Comparison of ENCODE assay signal across 1 cellular context in the genomic region with DNA sequence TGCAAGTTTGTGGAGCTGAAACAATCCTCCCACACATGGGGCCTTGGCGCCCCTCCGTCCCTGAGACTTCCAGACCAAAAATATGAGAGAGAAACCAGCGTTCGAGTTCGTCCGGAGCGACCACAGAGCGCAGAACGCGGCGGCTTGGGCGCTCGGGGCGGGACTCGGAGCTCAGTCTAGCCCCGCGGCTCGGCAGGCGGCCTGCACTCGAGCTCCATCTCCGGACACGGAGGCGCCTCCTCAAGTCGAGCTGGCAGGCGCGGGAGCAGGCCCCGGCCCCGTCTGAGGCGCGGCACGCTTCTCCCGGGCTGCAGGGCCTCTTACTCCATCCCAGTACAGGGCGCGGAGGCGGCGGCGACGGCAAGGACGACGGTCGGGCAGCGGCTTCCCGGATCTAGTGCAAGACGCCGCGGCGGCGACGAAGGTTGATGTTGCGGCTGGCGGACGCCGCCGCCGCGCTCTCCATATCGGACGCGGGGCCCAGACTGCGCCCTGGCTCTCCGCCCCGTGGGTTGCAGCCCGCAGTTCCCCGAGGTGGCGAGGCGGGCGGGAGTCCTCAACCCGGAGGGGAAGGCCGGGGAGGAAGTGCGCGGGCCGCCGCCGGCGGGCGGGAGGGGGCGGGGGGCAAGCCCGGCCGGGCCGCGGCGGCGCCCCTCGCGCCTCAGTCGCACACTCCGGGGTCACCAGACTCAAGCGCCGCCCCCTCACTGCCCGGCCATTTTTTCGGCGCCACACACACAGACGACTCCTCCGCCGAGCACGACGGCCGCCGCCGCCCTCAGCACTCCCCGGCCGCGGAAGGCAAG.
TF ChIP-seq lines count a peak whose summit lies in the region.

No MANE protein-coding gene starts in this region.

TF ChIP-seq in K562, 482 proteins besides CTCF, POLR2A, EP300 and RAD21 (continued from another document and continues in another):
- TF ChIP-seq, protein P1, sequence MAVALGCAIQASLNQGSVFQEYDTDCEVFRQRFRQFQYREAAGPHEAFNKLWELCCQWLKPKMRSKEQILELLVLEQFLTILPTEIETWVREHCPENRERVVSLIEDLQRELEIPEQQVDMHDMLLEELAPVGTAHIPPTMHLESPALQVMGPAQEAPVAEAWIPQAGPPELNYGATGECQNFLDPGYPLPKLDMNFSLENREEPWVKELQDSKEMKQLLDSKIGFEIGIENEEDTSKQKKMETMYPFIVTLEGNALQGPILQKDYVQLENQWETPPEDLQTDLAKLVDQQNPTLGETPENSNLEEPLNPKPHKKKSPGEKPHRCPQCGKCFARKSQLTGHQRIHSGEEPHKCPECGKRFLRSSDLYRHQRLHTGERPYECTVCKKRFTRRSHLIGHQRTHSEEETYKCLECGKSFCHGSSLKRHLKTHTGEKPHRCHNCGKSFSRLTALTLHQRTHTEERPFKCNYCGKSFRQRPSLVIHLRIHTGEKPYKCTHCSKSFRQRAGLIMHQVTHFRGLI (CRISPR knock-in tag; IDR thresholded peaks at IDR 0.05): no peak
- TF ChIP-seq NFIX (CRISPR knock-in tag; IDR thresholded peaks at IDR 0.05; ENCODE audit: low read depth): no peak
- TF ChIP-seq NRF1 (conservative IDR thresholded peaks at IDR 0.05 in 1 of 2, IDR thresholded peaks at IDR 0.05 in 1 of 2): no peak
- no peak for TF ChIP-seq EHMT2 (IDR thresholded peaks at IDR 0.05)
- peak; percentile 0; the same call in 1 of the 2 replicates for TF ChIP-seq ELF1 (tag; IDR thresholded peaks at IDR 0.05)
- no peak; the same call in 1 of the 2 replicates for TF ChIP-seq NR3C1 (CRISPR knock-in tag; IDR thresholded peaks at IDR 0.05)
- no peak for TF ChIP-seq CHD2 (IDR thresholded peaks at IDR 0.05; ENCODE audit: low read depth, low read length)
- TF ChIP-seq, protein P2, sequence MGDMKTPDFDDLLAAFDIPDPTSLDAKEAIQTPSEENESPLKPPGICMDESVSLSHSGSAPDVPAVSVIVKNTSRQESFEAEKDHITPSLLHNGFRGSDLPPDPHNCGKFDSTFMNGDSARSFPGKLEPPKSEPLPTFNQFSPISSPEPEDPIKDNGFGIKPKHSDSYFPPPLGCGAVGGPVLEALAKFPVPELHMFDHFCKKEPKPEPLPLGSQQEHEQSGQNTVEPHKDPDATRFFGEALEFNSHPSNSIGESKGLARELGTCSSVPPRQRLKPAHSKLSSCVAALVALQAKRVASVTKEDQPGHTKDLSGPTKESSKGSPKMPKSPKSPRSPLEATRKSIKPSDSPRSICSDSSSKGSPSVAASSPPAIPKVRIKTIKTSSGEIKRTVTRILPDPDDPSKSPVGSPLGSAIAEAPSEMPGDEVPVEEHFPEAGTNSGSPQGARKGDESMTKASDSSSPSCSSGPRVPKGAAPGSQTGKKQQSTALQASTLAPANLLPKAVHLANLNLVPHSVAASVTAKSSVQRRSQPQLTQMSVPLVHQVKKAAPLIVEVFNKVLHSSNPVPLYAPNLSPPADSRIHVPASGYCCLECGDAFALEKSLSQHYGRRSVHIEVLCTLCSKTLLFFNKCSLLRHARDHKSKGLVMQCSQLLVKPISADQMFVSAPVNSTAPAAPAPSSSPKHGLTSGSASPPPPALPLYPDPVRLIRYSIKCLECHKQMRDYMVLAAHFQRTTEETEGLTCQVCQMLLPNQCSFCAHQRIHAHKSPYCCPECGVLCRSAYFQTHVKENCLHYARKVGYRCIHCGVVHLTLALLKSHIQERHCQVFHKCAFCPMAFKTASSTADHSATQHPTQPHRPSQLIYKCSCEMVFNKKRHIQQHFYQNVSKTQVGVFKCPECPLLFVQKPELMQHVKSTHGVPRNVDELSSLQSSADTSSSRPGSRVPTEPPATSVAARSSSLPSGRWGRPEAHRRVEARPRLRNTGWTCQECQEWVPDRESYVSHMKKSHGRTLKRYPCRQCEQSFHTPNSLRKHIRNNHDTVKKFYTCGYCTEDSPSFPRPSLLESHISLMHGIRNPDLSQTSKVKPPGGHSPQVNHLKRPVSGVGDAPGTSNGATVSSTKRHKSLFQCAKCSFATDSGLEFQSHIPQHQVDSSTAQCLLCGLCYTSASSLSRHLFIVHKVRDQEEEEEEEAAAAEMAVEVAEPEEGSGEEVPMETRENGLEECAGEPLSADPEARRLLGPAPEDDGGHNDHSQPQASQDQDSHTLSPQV (IDR thresholded peaks at IDR 0.05): 0 out of 2 replicates have a peak, but pooled peaks have one; percentile 16
- no peak for TF ChIP-seq ZFP30 (CRISPR knock-in tag; IDR thresholded peaks at IDR 0.05; ENCODE audit: borderline replicate concordance)
- peak; percentile 80 for TF ChIP-seq VEZF1 (CRISPR knock-in tag; IDR thresholded peaks at IDR 0.05)
- TF ChIP-seq LCOR (CRISPR knock-in tag; IDR thresholded peaks at IDR 0.05): peak; percentile 25; the same call in 1 of the 2 replicates
- TF ChIP-seq, protein P3, sequence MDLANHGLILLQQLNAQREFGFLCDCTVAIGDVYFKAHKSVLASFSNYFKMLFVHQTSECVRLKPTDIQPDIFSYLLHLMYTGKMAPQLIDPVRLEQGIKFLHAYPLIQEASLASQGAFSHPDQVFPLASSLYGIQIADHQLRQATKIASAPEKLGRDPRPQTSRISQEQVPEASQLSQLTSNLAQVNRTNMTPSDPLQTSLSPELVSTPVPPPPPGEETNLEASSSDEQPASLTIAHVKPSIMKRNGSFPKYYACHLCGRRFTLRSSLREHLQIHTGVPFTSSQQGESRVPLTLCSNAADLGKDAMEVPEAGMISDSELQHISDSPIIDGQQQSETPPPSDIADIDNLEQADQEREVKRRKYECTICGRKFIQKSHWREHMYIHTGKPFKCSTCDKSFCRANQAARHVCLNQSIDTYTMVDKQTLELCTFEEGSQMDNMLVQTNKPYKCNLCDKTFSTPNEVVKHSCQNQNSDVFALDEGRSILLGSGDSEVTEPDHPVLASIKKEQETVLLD (IDR thresholded peaks at IDR 0.05): no peak
- TF ChIP-seq ZBTB17 (CRISPR knock-in tag; IDR thresholded peaks at IDR 0.05): no peak
- no peak for TF ChIP-seq POLR2AphosphoS5 (IDR thresholded peaks at IDR 0.05; ENCODE audit: control insufficient read depth, insufficient read depth, low read depth, low read length)
- TF ChIP-seq KAT8 (IDR thresholded peaks at IDR 0.05; ENCODE audit: low read depth): no peak
- no peak for TF ChIP-seq MAFG (tag; conservative IDR thresholded peaks at IDR 0.05)
- no peak for TF ChIP-seq MTF1 (CRISPR knock-in tag; IDR thresholded peaks at IDR 0.05; ENCODE audit: borderline replicate concordance)
- TF ChIP-seq, protein P4, sequence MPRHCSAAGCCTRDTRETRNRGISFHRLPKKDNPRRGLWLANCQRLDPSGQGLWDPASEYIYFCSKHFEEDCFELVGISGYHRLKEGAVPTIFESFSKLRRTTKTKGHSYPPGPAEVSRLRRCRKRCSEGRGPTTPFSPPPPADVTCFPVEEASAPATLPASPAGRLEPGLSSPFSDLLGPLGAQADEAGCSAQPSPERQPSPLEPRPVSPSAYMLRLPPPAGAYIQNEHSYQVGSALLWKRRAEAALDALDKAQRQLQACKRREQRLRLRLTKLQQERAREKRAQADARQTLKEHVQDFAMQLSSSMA (CRISPR knock-in tag; IDR thresholded peaks at IDR 0.05): no peak
- TF ChIP-seq GATAD2A (IDR thresholded peaks at IDR 0.05): no peak
- no peak for TF ChIP-seq SIN3A (IDR thresholded peaks at IDR 0.05; ENCODE audit: borderline replicate concordance in 2 of 2, control insufficient read depth in 1 of 2, low read depth in 2 of 2, low read length in 2 of 2)
- TF ChIP-seq, protein P5, sequence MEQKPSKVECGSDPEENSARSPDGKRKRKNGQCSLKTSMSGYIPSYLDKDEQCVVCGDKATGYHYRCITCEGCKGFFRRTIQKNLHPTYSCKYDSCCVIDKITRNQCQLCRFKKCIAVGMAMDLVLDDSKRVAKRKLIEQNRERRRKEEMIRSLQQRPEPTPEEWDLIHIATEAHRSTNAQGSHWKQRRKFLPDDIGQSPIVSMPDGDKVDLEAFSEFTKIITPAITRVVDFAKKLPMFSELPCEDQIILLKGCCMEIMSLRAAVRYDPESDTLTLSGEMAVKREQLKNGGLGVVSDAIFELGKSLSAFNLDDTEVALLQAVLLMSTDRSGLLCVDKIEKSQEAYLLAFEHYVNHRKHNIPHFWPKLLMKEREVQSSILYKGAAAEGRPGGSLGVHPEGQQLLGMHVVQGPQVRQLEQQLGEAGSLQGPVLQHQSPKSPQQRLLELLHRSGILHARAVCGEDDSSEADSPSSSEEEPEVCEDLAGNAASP (IDR thresholded peaks at IDR 0.05): no peak
- TF ChIP-seq, protein P6, sequence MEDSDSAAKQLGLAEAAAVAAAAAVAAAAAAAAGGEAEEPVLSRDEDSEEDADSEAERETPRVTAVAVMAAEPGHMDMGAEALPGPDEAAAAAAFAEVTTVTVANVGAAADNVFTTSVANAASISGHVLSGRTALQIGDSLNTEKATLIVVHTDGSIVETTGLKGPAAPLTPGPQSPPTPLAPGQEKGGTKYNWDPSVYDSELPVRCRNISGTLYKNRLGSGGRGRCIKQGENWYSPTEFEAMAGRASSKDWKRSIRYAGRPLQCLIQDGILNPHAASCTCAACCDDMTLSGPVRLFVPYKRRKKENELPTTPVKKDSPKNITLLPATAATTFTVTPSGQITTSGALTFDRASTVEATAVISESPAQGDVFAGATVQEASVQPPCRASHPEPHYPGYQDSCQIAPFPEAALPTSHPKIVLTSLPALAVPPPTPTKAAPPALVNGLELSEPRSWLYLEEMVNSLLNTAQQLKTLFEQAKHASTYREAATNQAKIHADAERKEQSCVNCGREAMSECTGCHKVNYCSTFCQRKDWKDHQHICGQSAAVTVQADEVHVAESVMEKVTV (CRISPR knock-in tag; IDR thresholded peaks at IDR 0.05): no peak
- no peak for TF ChIP-seq GMEB1 (CRISPR knock-in tag; IDR thresholded peaks at IDR 0.05)
- no peak for TF ChIP-seq ZNF707 (CRISPR knock-in tag; conservative IDR thresholded peaks at IDR 0.05)
- no peak for TF ChIP-seq BRCA1 (IDR thresholded peaks at IDR 0.05)
- no peak for TF ChIP-seq BRCA1 (CRISPR knock-in tag; IDR thresholded peaks at IDR 0.05)
- no peak for TF ChIP-seq DMBX1 (CRISPR knock-in tag; IDR thresholded peaks at IDR 0.05; ENCODE audit: borderline replicate concordance)
- TF ChIP-seq ZNF232 (CRISPR knock-in tag; IDR thresholded peaks at IDR 0.05): no peak
- TF ChIP-seq, protein P7, sequence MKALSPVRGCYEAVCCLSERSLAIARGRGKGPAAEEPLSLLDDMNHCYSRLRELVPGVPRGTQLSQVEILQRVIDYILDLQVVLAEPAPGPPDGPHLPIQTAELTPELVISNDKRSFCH (CRISPR knock-in tag; IDR thresholded peaks at IDR 0.05): no peak
- TF ChIP-seq, protein P7 (tag; IDR thresholded peaks at IDR 0.05): no peak
- TF ChIP-seq CREBBP (IDR thresholded peaks at IDR 0.05; ENCODE audit: low read depth, low read length): no peak
- peak; percentile 5; the same call in 1 of the 2 replicates for TF ChIP-seq POLR2G (IDR thresholded peaks at IDR 0.05; ENCODE audit: low read depth, low read length)
- no peak for TF ChIP-seq ZNF3 (CRISPR knock-in tag; IDR thresholded peaks at IDR 0.05)
- TF ChIP-seq, protein P8, sequence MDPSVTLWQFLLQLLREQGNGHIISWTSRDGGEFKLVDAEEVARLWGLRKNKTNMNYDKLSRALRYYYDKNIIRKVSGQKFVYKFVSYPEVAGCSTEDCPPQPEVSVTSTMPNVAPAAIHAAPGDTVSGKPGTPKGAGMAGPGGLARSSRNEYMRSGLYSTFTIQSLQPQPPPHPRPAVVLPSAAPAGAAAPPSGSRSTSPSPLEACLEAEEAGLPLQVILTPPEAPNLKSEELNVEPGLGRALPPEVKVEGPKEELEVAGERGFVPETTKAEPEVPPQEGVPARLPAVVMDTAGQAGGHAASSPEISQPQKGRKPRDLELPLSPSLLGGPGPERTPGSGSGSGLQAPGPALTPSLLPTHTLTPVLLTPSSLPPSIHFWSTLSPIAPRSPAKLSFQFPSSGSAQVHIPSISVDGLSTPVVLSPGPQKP (CRISPR knock-in tag; IDR thresholded peaks at IDR 0.05): no peak
- no peak for TF ChIP-seq ZSCAN29 (IDR thresholded peaks at IDR 0.05)
- TF ChIP-seq SMARCC2 (IDR thresholded peaks at IDR 0.05; ENCODE audit: low read depth): no peak
- TF ChIP-seq KAT2B (IDR thresholded peaks at IDR 0.05; ENCODE audit: low read depth, low read length): no peak
- TF ChIP-seq ZNF12 (CRISPR knock-in tag; IDR thresholded peaks at IDR 0.05): 0 out of 2 replicates have a peak, but pooled peaks have one; percentile 48
- TF ChIP-seq, protein P9, sequence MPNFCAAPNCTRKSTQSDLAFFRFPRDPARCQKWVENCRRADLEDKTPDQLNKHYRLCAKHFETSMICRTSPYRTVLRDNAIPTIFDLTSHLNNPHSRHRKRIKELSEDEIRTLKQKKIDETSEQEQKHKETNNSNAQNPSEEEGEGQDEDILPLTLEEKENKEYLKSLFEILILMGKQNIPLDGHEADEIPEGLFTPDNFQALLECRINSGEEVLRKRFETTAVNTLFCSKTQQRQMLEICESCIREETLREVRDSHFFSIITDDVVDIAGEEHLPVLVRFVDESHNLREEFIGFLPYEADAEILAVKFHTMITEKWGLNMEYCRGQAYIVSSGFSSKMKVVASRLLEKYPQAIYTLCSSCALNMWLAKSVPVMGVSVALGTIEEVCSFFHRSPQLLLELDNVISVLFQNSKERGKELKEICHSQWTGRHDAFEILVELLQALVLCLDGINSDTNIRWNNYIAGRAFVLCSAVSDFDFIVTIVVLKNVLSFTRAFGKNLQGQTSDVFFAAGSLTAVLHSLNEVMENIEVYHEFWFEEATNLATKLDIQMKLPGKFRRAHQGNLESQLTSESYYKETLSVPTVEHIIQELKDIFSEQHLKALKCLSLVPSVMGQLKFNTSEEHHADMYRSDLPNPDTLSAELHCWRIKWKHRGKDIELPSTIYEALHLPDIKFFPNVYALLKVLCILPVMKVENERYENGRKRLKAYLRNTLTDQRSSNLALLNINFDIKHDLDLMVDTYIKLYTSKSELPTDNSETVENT (CRISPR knock-in tag; IDR thresholded peaks at IDR 0.05): 0 out of 2 replicates have a peak, but pooled peaks have one; percentile 23
- peak; percentile 13; the same call in 1 of the 2 replicates for TF ChIP-seq CTBP1 (IDR thresholded peaks at IDR 0.05; ENCODE audit: borderline replicate concordance)
